In genomic region chr21:42302292-42302650, GRCh38 we compare ENCODE assay signal across 23 cellular contexts. TPM values are rescaled to one million over a fixed set of nuclear protein-coding genes. Genes with fewer than 3 reads are reported as not detected.
DNase-seq lines count a peak whose midpoint lies in the region; ATAC-seq and TF ChIP-seq lines count a peak whose summit lies in the region.
"Had no signal": no experiment of that assay in that cellular context is flagged by ENCODE, and none has a peak within 500 bp of the region (broad histone marks: within the 10 kb centered on the region; RNA-seq: fewer than 3 reads in every experiment).

No MANE protein-coding gene starts in this region.

- no peak for TF ChIP-seq CTCF in Loucy (conservative IDR thresholded peaks at IDR 0.05; ENCODE audit: low read length)
- TF ChIP-seq CTCF in prostate gland (IDR thresholded peaks at IDR 0.05) = no peak

- H3K36me3 ChIP-seq in BLaER1 treated with 17β-estradiol and CSF1 and Interleukin-3, amounts not matched to agents 10 nM and 100 nM = peaks cover 0 to 22% (median 12%) of the 10 kb centered on the region in 11 experiments; a peak in 15 of 22 replicates
- H3K36me3 ChIP-seq in Loucy (ENCODE audit: insufficient read depth, low read length) (no peaks in the 10 kb centered on the region), prostate gland (no peaks in the 10 kb centered on the region)
- H3K36me3 ChIP-seq: thoracic aorta had no signal

- H3F3A ChIP-seq in Loucy (ENCODE audit: low read depth) = no peaks in the 10 kb centered on the region

- no peak overlapping the region for H3K27ac ChIP-seq in BLaER1 treated with 17β-estradiol and CSF1 and Interleukin-3, amounts not matched to agents 10 nM and 100 nM
- no peak overlapping the region for H3K27ac ChIP-seq in prostate gland
- H3K27ac ChIP-seq: GM23248, thoracic aorta had no signal

- no peaks in the 10 kb centered on the region for H3K27me3 ChIP-seq in BLaER1 treated with 17β-estradiol and CSF1 and Interleukin-3, amounts not matched to agents 10 nM and 100 nM
- H3K27me3 ChIP-seq in Loucy (ENCODE audit: insufficient read depth, low read length, poor library complexity, severe bottlenecking) (no peaks in the 10 kb centered on the region), prostate gland (replicated peaks; ENCODE audit: insufficient read depth) (no peaks in the 10 kb centered on the region)

- peak overlapping the region; percentile 34 to 82 (median 67); a peak in 18 of 22 replicates for H3K4me2 ChIP-seq in BLaER1 treated with 17β-estradiol and CSF1 and Interleukin-3, amounts not matched to agents 10 nM and 100 nM
- peak overlapping the region; percentile 11 for H3K4me2 ChIP-seq in Loucy (ENCODE audit: low read depth, low read length, poor library complexity, severe bottlenecking)

- TF ChIP-seq POLR2A in prostate gland (IDR thresholded peaks at IDR 0.05) = no peak

- peaks cover 3% of the 10 kb centered on the region for H3K36me3 Mint-ChIP-seq in T-cell
- H3K36me3 Mint-ChIP-seq: activated CD8-positive, alpha-beta memory T cell treated with anti-CD3 and anti-CD28 coated beads, Interleukin-2, amount 10 ng/mL, durations not matched to agents 7 days and 5 days; activated naive CD8-positive, alpha-beta T cell treated with anti-CD3 and anti-CD28 coated beads for 36 hours; stimulated activated effector memory CD8-positive, alpha-beta T cell treated with anti-CD3 and anti-CD28 coated beads, Interleukin-12 subunit alpha, Interleukin-12 subunit beta, amount 100 ng/mL, for 72 hours had no signal

- peaks cover 26 to 63% (median 51%) of the 10 kb centered on the region in 10 experiments for H3K4me1 ChIP-seq in BLaER1 treated with 17β-estradiol and CSF1 and Interleukin-3, amounts not matched to agents 10 nM and 100 nM
- peaks cover 75% of the 10 kb centered on the region for H3K4me1 ChIP-seq in Loucy (ENCODE audit: insufficient read depth, low read length, poor library complexity, severe bottlenecking)
- H3K4me1 ChIP-seq in prostate gland (replicated peaks) = no peaks in the 10 kb centered on the region

- no peak for ATAC-seq in GM18861 (IDR thresholded peaks at IDR 0.05; ENCODE audit: unreplicated experiment)
- ATAC-seq in T-cell (replicated peaks in 1 of 4) = no peak
- ATAC-seq: activated CD8-positive, alpha-beta memory T cell treated with anti-CD3 and anti-CD28 coated beads, Interleukin-2, amount 10 ng/mL, durations not matched to agents 7 days and 5 days; stimulated activated effector memory CD8-positive, alpha-beta T cell treated with anti-CD3 and anti-CD28 coated beads, Interleukin-12 subunit alpha, Interleukin-12 subunit beta, amount 100 ng/mL, for 72 hours had no signal

- WGBS in prostate gland = 46% methylated on average over 10 of the region's 10 CpGs

- H4K20me1 ChIP-seq in BLaER1 treated with 17β-estradiol and CSF1 and Interleukin-3, amounts not matched to agents 10 nM and 100 nM = peaks cover 0 to 47% (median 0%) of the 10 kb centered on the region in 11 experiments; a peak in 4 of 22 replicates
- H4K20me1 ChIP-seq in Loucy (ENCODE audit: insufficient read depth, low read length, poor library complexity, severe bottlenecking) = no peaks in the 10 kb centered on the region

- H2AFZ ChIP-seq in Loucy (ENCODE audit: low read length) = no peak overlapping the region
- H2AFZ ChIP-seq: GM23248 had no signal

- CTCF ChIA-PET in T-cell (lab: Charles Lee) = no interaction called here

- H3K9me3 ChIP-seq in BLaER1 treated with 17β-estradiol and CSF1 and Interleukin-3, amounts not matched to agents 10 nM and 100 nM (replicated peaks in 1 of 11) = no peaks in the 10 kb centered on the region
- H3K9me3 ChIP-seq in Loucy (ENCODE audit: insufficient read depth, low read depth, low read length) = no peaks in the 10 kb centered on the region
- no peaks in the 10 kb centered on the region for H3K9me3 ChIP-seq in prostate gland
- H3K9me3 ChIP-seq: thoracic aorta had no signal

- intact Hi-C loops in cardiac septum (cut with DNase I) = loop anchor here (5.0 to 10.0 kb wide), 2 partner anchors 77 to 150 kb away; no protein-coding TSS in a partner anchor
- intact Hi-C loops in posterior vena cava (cut with DNase I) = no loop called here
- intact Hi-C loops in prostate gland (cut with DNase I) = no loop called here

- no peak overlapping the region for H3K4me3 ChIP-seq in BLaER1 treated with 17β-estradiol and CSF1 and Interleukin-3, amounts not matched to agents 10 nM and 100 nM
- H3K4me3 ChIP-seq in Loucy (ENCODE audit: low read length, poor library complexity, severe bottlenecking) = no peak overlapping the region
- H3K4me3 ChIP-seq in prostate gland = no peak overlapping the region
- H3K4me3 ChIP-seq: GM23248, thoracic aorta had no signal

- DNase-seq in cardiac septum (ENCODE audit: low spot score) (peak; percentile 67), posterior vena cava (ENCODE audit: low spot score) (peak; percentile 76), prostate gland (ENCODE audit: low spot score) (no peak), T-cell (no peak)
- DNase-seq: activated CD4-positive, alpha-beta T cell treated with anti-CD3 and anti-CD28 coated beads for 4 hours; activated CD8-positive, alpha-beta memory T cell treated with anti-CD3 and anti-CD28 coated beads, Interleukin-2, amount 10 ng/mL, durations not matched to agents 7 days and 5 days; activated naive CD8-positive, alpha-beta T cell treated with anti-CD3 and anti-CD28 coated beads for 36 hours; AML-193; COR-L47; GM23248; hippocampal formation; islet precursor cell; Karpas-422; NCI-H1105; NCI-H446 treated with DMSO at 0.1 percent for 48 hours; stimulated activated CD4-positive, alpha-beta T cell treated with anti-CD3 and anti-CD28 coated beads, Interleukin-15, amount 100 ng/mL, for 24 hours had no signal

- H3K9ac ChIP-seq in BLaER1 treated with 17β-estradiol and CSF1 and Interleukin-3, amounts not matched to agents 10 nM and 100 nM = no peak overlapping the region
- peak overlapping the region; percentile 41 for H3K9ac ChIP-seq in Loucy (ENCODE audit: low read depth, low read length, poor library complexity, severe bottlenecking)
- H3K9ac ChIP-seq: GM23248 had no signal

- peaks cover 11% of the 10 kb centered on the region; the same call in 1 of the 2 replicates for H3K79me2 ChIP-seq in Loucy (ENCODE audit: insufficient read depth, low read length)

- H3K4me1 Mint-ChIP-seq in T-cell = peaks cover 0 to 15% (median 13%) of the 10 kb centered on the region in 3 donors
- H3K4me1 Mint-ChIP-seq: nephron; stimulated activated effector memory CD8-positive, alpha-beta T cell treated with anti-CD3 and anti-CD28 coated beads, Interleukin-12 subunit alpha, Interleukin-12 subunit beta, amount 100 ng/mL, for 72 hours had no signal

- POLR2A ChIA-PET in T-cell (lab: Charles Lee) = no interaction called here

- no peaks in the 10 kb centered on the region for H3K9me3 Mint-ChIP-seq in T-cell
- H3K9me3 Mint-ChIP-seq: activated naive CD8-positive, alpha-beta T cell treated with anti-CD3 and anti-CD28 coated beads for 36 hours; nephron; stimulated activated effector memory CD8-positive, alpha-beta T cell treated with anti-CD3 and anti-CD28 coated beads, Interleukin-12 subunit alpha, Interleukin-12 subunit beta, amount 100 ng/mL, for 72 hours had no signal

- H3K27ac Mint-ChIP-seq in T-cell = no peak overlapping the region
- H3K27ac Mint-ChIP-seq: activated CD8-positive, alpha-beta memory T cell treated with anti-CD3 and anti-CD28 coated beads, Interleukin-2, amount 10 ng/mL, durations not matched to agents 7 days and 5 days; activated naive CD8-positive, alpha-beta T cell treated with anti-CD3 and anti-CD28 coated beads for 36 hours; nephron; stimulated activated effector memory CD8-positive, alpha-beta T cell treated with anti-CD3 and anti-CD28 coated beads, Interleukin-12 subunit alpha, Interleukin-12 subunit beta, amount 100 ng/mL, for 72 hours had no signal

- H3K27me3 Mint-ChIP-seq in T-cell = peaks cover 0 to 7% of the 10 kb centered on the region in 2 donors
- H3K27me3 Mint-ChIP-seq: activated naive CD8-positive, alpha-beta T cell treated with anti-CD3 and anti-CD28 coated beads for 36 hours had no signal

- H3K9me2 ChIP-seq in Loucy (replicated peaks; ENCODE audit: low read depth, low read length) = no peaks in the 10 kb centered on the region

- no peak overlapping the region for H3K4me3 Mint-ChIP-seq in T-cell
- H3K4me3 Mint-ChIP-seq: activated CD8-positive, alpha-beta memory T cell treated with anti-CD3 and anti-CD28 coated beads, Interleukin-2, amount 10 ng/mL, durations not matched to agents 7 days and 5 days; activated naive CD8-positive, alpha-beta T cell treated with anti-CD3 and anti-CD28 coated beads for 36 hours; nephron; stimulated activated effector memory CD8-positive, alpha-beta T cell treated with anti-CD3 and anti-CD28 coated beads, Interleukin-12 subunit alpha, Interleukin-12 subunit beta, amount 100 ng/mL, for 72 hours had no signal

RNA-seq across cellular contexts. Expression of gene TFF3, which starts 12.9 kb away (rescaled TPM):
- total RNA-seq in cardiac septum (4.8 TPM), posterior vena cava (10 to 100 TPM; 21.1 to 24.4 TPM), prostate gland (10 to 100 TPM; 30.6 to 49.8 TPM), T-cell (1 to 10 TPM in 2 of 5 donors, not detected in 3; 1.3 to 1.7 TPM)
- total RNA-seq: activated CD8-positive, alpha-beta memory T cell treated with anti-CD3 and anti-CD28 coated beads, Interleukin-2, amount 10 ng/mL, durations not matched to agents 7 days and 5 days; activated naive CD8-positive, alpha-beta T cell treated with anti-CD3 and anti-CD28 coated beads for 36 hours; GM23248 had no signal

RNA-seq across cellular contexts. Expression of gene TFF2, which starts 48.5 kb away (rescaled TPM):
- not detected for total RNA-seq in cardiac septum
- not detected for total RNA-seq in posterior vena cava
- not detected for total RNA-seq in prostate gland
- under 1 TPM in 1 of 5 donors, not detected in 4; 0.38 TPM for total RNA-seq in T-cell
- total RNA-seq: activated CD8-positive, alpha-beta memory T cell treated with anti-CD3 and anti-CD28 coated beads, Interleukin-2, amount 10 ng/mL, durations not matched to agents 7 days and 5 days; activated naive CD8-positive, alpha-beta T cell treated with anti-CD3 and anti-CD28 coated beads for 36 hours; GM23248; mesenteric fat pad had no signal

Comparison
In these comparisons a context has a peak if more than half of its experiments do, and no peak if none do; other contexts are left out.
1. DNase-seq: peak in cardiac septum (single experiment) and posterior vena cava (single experiment); none in prostate gland (single experiment) and T-cell (0 of 34).